Comparison of ENCODE assay signal across 8 cellular contexts in genomic region chr11:132125855-132126841, GRCh38.
A peak's percentile ranks its signal among the peaks of the same experiment; 100 is the strongest.
DNase-seq lines count a peak whose midpoint lies in the region; ATAC-seq, FAIRE-seq and TF ChIP-seq lines count a peak whose summit lies in the region.

No MANE protein-coding gene starts in this region.

- no peak overlapping the region for H3K27ac ChIP-seq in kidney (ENCODE audit: low read depth in 2 of 2, low read length in 2 of 2)
- H3K27ac ChIP-seq in urinary bladder (ENCODE audit: low read depth) = no peak overlapping the region
- H3K27ac ChIP-seq in PC-9 = no peak overlapping the region

- H3K4me3 ChIP-seq in kidney (ENCODE audit: low read length in 2 of 2) (peak overlapping the region; percentile 42 to 51), urinary bladder (ENCODE audit: low read depth, low read length) (peak overlapping the region; percentile 24), PC-9 (no peak overlapping the region)

- H3K27me3 ChIP-seq in PC-9 (ENCODE audit: insufficient read depth, low read depth) = peaks cover 24% of the 10 kb centered on the region

- BruUV-seq in PC-9 (replicated peaks; lab: Mats Ljungman, UMichigan) = no TSS peak

- H3K4me3 Mint-ChIP-seq in activated naive CD8-positive, alpha-beta T cell treated with anti-CD3 and anti-CD28 coated beads, Interleukin-2, amount 50 U/mL, for 24 hours = no peak overlapping the region

- FAIRE-seq in kidney (lab: Jason Lieb, UNC) = no peak

- H3F3A ChIP-seq in PC-9 (ENCODE audit: insufficient read depth, low read depth) = no peaks in the 10 kb centered on the region

- H3K9me3 ChIP-seq in ES-I3 (ENCODE audit: control insufficient read depth, insufficient read depth, low read length) (no peaks in the 10 kb centered on the region), kidney (ENCODE audit: control insufficient read depth in 1 of 2, low read length in 2 of 2) (no peaks in the 10 kb centered on the region), PC-9 (ENCODE audit: insufficient read depth, low read depth) (no peaks in the 10 kb centered on the region)

- WGBS in urinary bladder = 29% methylated on average over 21 of the region's 21 CpGs

- H3K27me3 Mint-ChIP-seq in activated naive CD8-positive, alpha-beta T cell treated with anti-CD3 and anti-CD28 coated beads, Interleukin-2, amount 50 U/mL, for 24 hours = no peaks in the 10 kb centered on the region

- H3K27ac Mint-ChIP-seq in activated naive CD8-positive, alpha-beta T cell treated with anti-CD3 and anti-CD28 coated beads, Interleukin-2, amount 50 U/mL, for 24 hours = no peak overlapping the region

- H3K36me3 Mint-ChIP-seq in activated naive CD8-positive, alpha-beta T cell treated with anti-CD3 and anti-CD28 coated beads, Interleukin-2, amount 50 U/mL, for 24 hours (ENCODE audit: low read depth) = no peaks in the 10 kb centered on the region

- no peaks in the 10 kb centered on the region; the same call in 1 of the 2 replicates for H4K20me1 ChIP-seq in PC-9 (ENCODE audit: insufficient read depth)

- H3K9ac ChIP-seq in ES-I3 (ENCODE audit: low read depth, low read length) (peak overlapping the region; percentile 43; the same call in 1 of the 2 replicates), kidney (ENCODE audit: low read length in 2 of 2) (no peak overlapping the region)

- CTCF ChIA-PET in PC-9 (lab: Charles Lee) = no interaction called here

- TF ChIP-seq CTCF in kidney (IDR thresholded peaks at IDR 0.05; ENCODE audit: borderline replicate concordance, extremely low read depth, insufficient read depth) = no peak
- no peak for TF ChIP-seq CTCF in PC-9 (conservative IDR thresholded peaks at IDR 0.05)

- DNase-seq in LHCN-M2 (ENCODE audit: low read depth) = peak; percentile 91
- peak; percentile 54 for DNase-seq in astrocyte of the hippocampus (ENCODE audit: low read depth, low spot score)
- DNase-seq in kidney = no peak
- DNase-seq in PC-9 = no peak
- DNase-seq in activated CD4-positive, alpha-beta T cell treated with anti-CD3 and anti-CD28 coated beads for 48 hours = no peak
- DNase-seq in activated naive CD8-positive, alpha-beta T cell treated with anti-CD3 and anti-CD28 coated beads, Interleukin-2, amount 50 U/mL, for 24 hours = no peak

- H3K4me1 ChIP-seq in ES-I3 (ENCODE audit: insufficient read depth, low read length) = peaks cover 33% of the 10 kb centered on the region
- peaks cover 6 to 8% of the 10 kb centered on the region in 2 donors for H3K4me1 ChIP-seq in kidney (ENCODE audit: control insufficient read depth in 1 of 2, insufficient read depth in 1 of 2, low read depth in 1 of 2, low read length in 2 of 2)
- no peaks in the 10 kb centered on the region for H3K4me1 ChIP-seq in urinary bladder (ENCODE audit: insufficient read depth)
- H3K4me1 ChIP-seq in PC-9 (replicated peaks; ENCODE audit: insufficient read depth) = no peaks in the 10 kb centered on the region

- no peaks in the 10 kb centered on the region for H3K36me3 ChIP-seq in ES-I3 (ENCODE audit: insufficient read depth, low read length)
- H3K36me3 ChIP-seq in kidney (ENCODE audit: control insufficient read depth in 1 of 2, insufficient read depth in 2 of 2, low read length in 2 of 2) = no peaks in the 10 kb centered on the region
- H3K36me3 ChIP-seq in urinary bladder (ENCODE audit: insufficient read depth) = no peaks in the 10 kb centered on the region
- H3K36me3 ChIP-seq in PC-9 (ENCODE audit: low read depth) = no peaks in the 10 kb centered on the region

- POLR2A ChIA-PET in PC-9 (lab: Charles Lee; ENCODE audit: unreplicated experiment) = no interaction called here

- no peak for ATAC-seq in activated naive CD8-positive, alpha-beta T cell treated with anti-CD3 and anti-CD28 coated beads, Interleukin-2, amount 50 U/mL, for 24 hours

- intact Hi-C loops in kidney (cut with DNase I) (loop anchor here (10.0 kb wide), 1 partner anchor 261 kb away; no protein-coding TSS in a partner anchor), PC-9 (cut with micrococcal nuclease; ENCODE audit: unreplicated experiment) (no loop called here)

- H3K9me2 ChIP-seq in PC-9 (ENCODE audit: insufficient read depth) = no peaks in the 10 kb centered on the region

- no peaks in the 10 kb centered on the region for H3K9me3 Mint-ChIP-seq in activated naive CD8-positive, alpha-beta T cell treated with anti-CD3 and anti-CD28 coated beads, Interleukin-2, amount 50 U/mL, for 24 hours

- H3K4me2 ChIP-seq in PC-9 = no peak overlapping the region

- H2AFZ ChIP-seq in PC-9 = no peak overlapping the region

- H3K79me2 ChIP-seq in PC-9 (ENCODE audit: low read depth) = no peaks in the 10 kb centered on the region

- no peaks in the 10 kb centered on the region for H3K4me1 Mint-ChIP-seq in activated naive CD8-positive, alpha-beta T cell treated with anti-CD3 and anti-CD28 coated beads, Interleukin-2, amount 50 U/mL, for 24 hours

Comparison
In these comparisons a context has a peak if more than half of its experiments do, and no peak if none do; other contexts are left out.
1. DNase-seq: peak in LHCN-M2 (single experiment) and astrocyte of the hippocampus (single experiment); none in kidney (single experiment), PC-9 (0 of 2), activated CD4-positive, alpha-beta T cell treated with anti-CD3 and anti-CD28 coated beads for 48 hours (single experiment) and activated naive CD8-positive, alpha-beta T cell treated with anti-CD3 and anti-CD28 coated beads, Interleukin-2, amount 50 U/mL, for 24 hours (single experiment).